Comparison of ENCODE assay signal across 9 cellular contexts in the genomic region with DNA sequence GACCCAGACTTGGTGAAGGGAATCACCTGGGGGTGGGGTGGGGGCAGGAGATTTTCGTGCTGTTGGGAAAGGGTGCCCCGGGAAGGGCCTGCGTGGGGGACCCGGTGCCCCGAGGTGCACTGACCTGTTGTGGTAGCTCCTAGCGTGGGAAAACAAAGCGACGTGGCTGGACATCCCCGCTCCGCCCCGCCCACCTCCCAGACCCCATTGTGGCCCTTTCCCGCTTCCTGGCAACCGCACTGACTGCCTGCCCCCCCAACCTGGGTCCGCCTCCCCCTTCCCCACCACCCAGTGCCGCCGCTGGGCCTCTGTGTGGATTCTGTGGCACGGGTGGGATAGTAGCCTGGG. TPM values are rescaled to one million over a fixed set of nuclear protein-coding genes. Genes with fewer than 3 reads are reported as not detected.
DNase-seq lines count a peak whose midpoint lies in the region; TF ChIP-seq lines count a peak whose summit lies in the region.
"Had no signal": no experiment of that assay in that cellular context is flagged by ENCODE, and none has a peak within 500 bp of the region (broad histone marks: within the 10 kb centered on the region; RNA-seq: fewer than 3 reads in every experiment).

No MANE protein-coding gene starts in this region.

- intact Hi-C loops in stomach (cut with DNase I; ENCODE audit: low total_unique reads), result no loop called here

- TF ChIP-seq POLR2A in stomach (IDR thresholded peaks at IDR 0.05), result no peak

- H3K4me3 Mint-ChIP-seq in activated naive CD8-positive, alpha-beta T cell, result peak overlapping the region; percentile 89

- peak overlapping the region; percentile 61; the same call in 1 of the 2 replicates for H3K4me3 ChIP-seq in iPS-20b (ENCODE audit: low read length)
- H3K4me3 ChIP-seq in stomach, result peak overlapping the region; percentile 53 to 80 (median 57)

- H3K36me3 ChIP-seq in iPS-20b (ENCODE audit: insufficient read depth, low read depth, low read length) (no peaks in the 10 kb centered on the region), stomach (no peaks in the 10 kb centered on the region)

- 5 to 11% (median 7%) methylated on average over 14 to 17 of the region's 17 CpGs for WGBS in stomach, 5 donors

- peak overlapping the region; percentile 76 for H3K27ac Mint-ChIP-seq in activated naive CD8-positive, alpha-beta T cell

- DNase-seq in NCI-H2227 (lab: John Stamatoyannopoulos, UW; ENCODE audit: unreplicated experiment) (peak; percentile 32), NCI-H2227 treated with DMSO at 0.1 percent for 48 hours (lab: John Stamatoyannopoulos, UW) (no peak), stomach (no peak), SHP77 (lab: John Stamatoyannopoulos, UW) (no peak)
- DNase-seq in stimulated activated CD4-positive, alpha-beta T cell treated with anti-CD3 and anti-CD28 coated beads, Interleukin-4, amount 100 ng/mL, for 24 hours, result no peak
- DNase-seq in effector CD4-positive, alpha-beta T cell, result no peak

- H3K9ac ChIP-seq in iPS-20b (ENCODE audit: low read depth, low read length), result no peak overlapping the region

- H3K9me3 Mint-ChIP-seq in activated naive CD8-positive, alpha-beta T cell (ENCODE audit: low read depth), result no peaks in the 10 kb centered on the region

- H3K4me1 Mint-ChIP-seq in activated naive CD8-positive, alpha-beta T cell (ENCODE audit: low read depth), result peaks cover 29% of the 10 kb centered on the region

- H3K9me3 ChIP-seq in iPS-20b (ENCODE audit: insufficient read depth, low read depth, low read length) (no peaks in the 10 kb centered on the region), stomach (no peaks in the 10 kb centered on the region)
- H3K9me3 ChIP-seq: mucosa of descending colon had no signal

- H3K36me3 Mint-ChIP-seq in activated naive CD8-positive, alpha-beta T cell, result no peaks in the 10 kb centered on the region

- H3K27ac ChIP-seq in iPS-20b (ENCODE audit: low read length) (no peak overlapping the region), stomach (peak overlapping the region; percentile 92 to 98 (median 93))

- no peak for TF ChIP-seq EP300 in stomach (IDR thresholded peaks at IDR 0.05)

- H3K27me3 Mint-ChIP-seq in activated naive CD8-positive, alpha-beta T cell, result no peaks in the 10 kb centered on the region

- no peak for TF ChIP-seq CTCF in stomach (IDR thresholded peaks at IDR 0.05)

- no peaks in the 10 kb centered on the region; the same call in 1 of the 2 replicates for H3K4me1 ChIP-seq in iPS-20b (ENCODE audit: insufficient read depth, low read length)
- H3K4me1 ChIP-seq in stomach, result peaks cover 41 to 71% (median 50%) of the 10 kb centered on the region in 4 donors

- H3K27me3 ChIP-seq in iPS-20b (ENCODE audit: insufficient read depth, low read length) (peaks cover 66% of the 10 kb centered on the region), stomach (peaks cover 0 to 68% (median 0%) of the 10 kb centered on the region in 3 donors)

RNA-seq across cellular contexts. Expression of gene TYMP, which starts 2.5 kb away (rescaled TPM):
- 100 to 1,000 TPM in 2 of 5 donors, 10 to 100 TPM in 3; 14.3 to 146 (median 78.8) TPM for total RNA-seq in stomach
- polyA plus RNA-seq in stomach, result 100 to 1,000 TPM in 1 of 3 donors, 10 to 100 TPM in 2; 46.3 to 162 (median 61.6) TPM

RNA-seq across cellular contexts. Expression of gene SCO2, which starts 6.9 kb away (rescaled TPM):
- total RNA-seq in stomach, result not detected
- polyA plus RNA-seq in stomach, result 1 to 10 TPM in 2 of 3 donors, under 1 TPM in 1; 0.92 to 7.5 (median 1.9) TPM

RNA-seq across cellular contexts. Expression of gene KLHDC7B, which starts 13.4 kb away (rescaled TPM):
- total RNA-seq in stomach, result not detected
- under 1 TPM in 2 of 3 donors, not detected in 1; 0.25 to 0.46 TPM for polyA plus RNA-seq in stomach

RNA-seq across cellular contexts. Expression of gene NCAPH2, which starts 24.3 kb away (rescaled TPM):
- 10 to 100 TPM; 12.9 to 34.8 (median 23.2) TPM for total RNA-seq in stomach
- 10 to 100 TPM; 34.5 to 47.9 (median 38.4) TPM for polyA plus RNA-seq in stomach

RNA-seq across cellular contexts. Expression of gene LMF2, which starts 24.8 kb away (rescaled TPM):
- 100 to 1,000 TPM in 1 of 5 donors, 10 to 100 TPM in 4; 11.9 to 212 (median 58.5) TPM for total RNA-seq in stomach
- 10 to 100 TPM; 13.1 to 73.4 (median 25.6) TPM for polyA plus RNA-seq in stomach
